Comparison of ENCODE assay signal across 15 cellular contexts in the genomic region with DNA sequence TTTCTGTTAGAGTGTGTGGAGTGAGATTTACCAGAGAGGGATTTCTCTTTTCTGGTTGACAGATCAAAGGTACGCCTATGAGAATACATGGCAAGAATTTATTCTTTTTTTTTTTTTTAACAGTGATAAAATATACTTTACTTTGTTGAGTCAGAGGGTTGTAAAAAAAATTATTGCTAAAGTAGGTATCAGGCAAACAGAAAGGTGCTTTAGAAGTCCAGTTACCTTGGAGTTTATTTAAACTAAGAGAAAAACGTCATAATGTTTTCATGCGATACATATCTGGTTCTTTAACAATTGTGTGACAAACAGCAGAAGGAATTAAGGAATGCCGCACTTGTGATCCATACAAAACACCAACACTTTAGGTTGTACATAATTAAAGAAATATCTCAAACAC.
"Had no signal": no experiment of that assay in that cellular context is flagged by ENCODE, and none has a peak within 500 bp of the region (broad histone marks: within the 10 kb centered on the region; RNA-seq: fewer than 3 reads in every experiment).

No MANE protein-coding gene starts in this region.

- H3K36me3 ChIP-seq: ascending aorta, ovary, sigmoid colon, thyroid gland had no signal

- H3K27ac ChIP-seq: ascending aorta, ovary, sigmoid colon had no signal

- DNase-seq: activated CD4-positive, alpha-beta T cell treated with anti-CD3 and anti-CD28 coated beads, Interleukin-2, amount 50 U/mL, for 4 hours; activated gamma-delta T cell; cerebellar nuclear complex; effector CD8-positive, alpha-beta T cell; left cardiac atrium; naive B cell; ovary; sigmoid colon; stimulated activated CD8-positive, alpha-beta memory T cell treated with anti-CD3 and anti-CD28 coated beads, Interleukin-4, amount 100 ng/mL, for 48 hours; stimulated activated naive CD4-positive, alpha-beta T cell; thyroid gland had no signal

- H3K27me3 ChIP-seq: ascending aorta, ovary, sigmoid colon, thyroid gland had no signal

- H3K4me3 ChIP-seq: ascending aorta, ovary, sigmoid colon, thyroid gland had no signal

- FAIRE-seq: bronchial epithelial cell, endothelial cell of umbilical vein, urothelium cell line had no signal

- ATAC-seq: left cardiac atrium had no signal

- H3K9me3 ChIP-seq: ascending aorta, ovary, sigmoid colon, thyroid gland had no signal
